9 cellular contexts compared by ENCODE assay signal in the genomic region with DNA sequence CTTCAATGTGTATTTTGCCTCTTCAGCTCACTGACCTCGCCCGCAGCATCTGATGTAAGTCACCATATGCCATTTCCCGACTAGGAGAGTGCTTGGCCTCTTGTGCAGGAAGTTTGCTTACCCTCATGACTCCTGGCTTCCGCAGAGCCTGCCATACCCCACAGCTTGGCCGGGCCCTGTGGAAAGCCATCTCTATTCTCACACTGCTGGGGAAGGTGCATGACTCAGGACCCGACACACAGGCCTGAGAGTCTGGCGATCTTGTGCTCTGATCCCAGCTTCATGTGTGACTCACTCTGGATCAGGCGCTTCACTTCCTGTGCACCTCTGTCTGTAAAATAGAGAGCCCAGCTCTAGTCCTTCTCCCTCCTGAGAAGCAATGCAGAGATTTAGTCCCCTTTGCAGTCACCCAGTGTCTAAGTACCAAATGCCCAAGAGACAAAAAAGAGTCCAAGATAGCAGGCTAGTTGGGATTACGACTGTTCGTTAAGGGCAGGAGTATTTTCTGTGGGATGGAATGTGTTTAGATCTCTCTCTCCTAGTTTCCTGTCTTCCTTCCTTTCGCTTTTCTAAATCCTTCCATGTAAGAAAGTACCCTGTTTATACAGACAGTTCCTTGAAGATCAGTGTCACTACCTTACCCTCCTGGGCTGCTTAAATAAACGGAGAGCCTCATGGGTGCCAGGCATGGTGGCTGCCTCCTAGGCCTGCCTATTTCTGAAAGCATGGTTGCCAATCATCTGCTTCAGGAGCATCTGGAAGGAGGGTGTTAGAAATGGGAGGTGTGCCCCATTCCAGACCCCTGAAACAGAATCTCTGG.
DNase-seq lines count a peak whose midpoint lies in the region; ATAC-seq, FAIRE-seq and TF ChIP-seq lines count a peak whose summit lies in the region.
"Had no signal": no experiment of that assay in that cellular context is flagged by ENCODE, and none has a peak within 500 bp of the region (broad histone marks: within the 10 kb centered on the region; RNA-seq: fewer than 3 reads in every experiment).

No MANE protein-coding gene starts in this region.

- peak overlapping the region; percentile 95 for H3K27ac ChIP-seq in ACC112 (ENCODE audit: low read depth, low read length)
- peak overlapping the region; percentile 77 for H3K27ac ChIP-seq in astrocyte (ENCODE audit: low read depth, low read length)

- peak; percentile 71 for FAIRE-seq in astrocyte (lab: Jason Lieb, UNC)

- H3K27me3 ChIP-seq in ACC112 (ENCODE audit: insufficient read depth, low read length): no peaks in the 10 kb centered on the region
- no peaks in the 10 kb centered on the region for H3K27me3 ChIP-seq in astrocyte (ENCODE audit: insufficient read depth, low read length)

- H3K9ac ChIP-seq in astrocyte (ENCODE audit: low read length): peak overlapping the region; percentile 66

- H3K4me3 ChIP-seq in ACC112 (ENCODE audit: low read depth, low read length) (peak overlapping the region; percentile 46; the same call in 1 of the 2 replicates), astrocyte (ENCODE audit: insufficient read depth, low read depth, low read length) (no peak overlapping the region)

- H3K4me1 ChIP-seq in ACC112 (ENCODE audit: control insufficient read depth, insufficient read depth, low read length, unreplicated experiment) (peaks cover 23% of the 10 kb centered on the region), astrocyte (ENCODE audit: insufficient read depth, low read length) (peaks cover 17% of the 10 kb centered on the region)

- H3K79me2 ChIP-seq in ACC112 (ENCODE audit: control insufficient read depth, insufficient read depth, low read length, unreplicated experiment): no peaks in the 10 kb centered on the region
- no peaks in the 10 kb centered on the region for H3K79me2 ChIP-seq in astrocyte (ENCODE audit: insufficient read depth, low read length)

- peak overlapping the region; percentile 73 for H3K4me2 ChIP-seq in astrocyte (ENCODE audit: low read length)

- H3K36me3 Mint-ChIP-seq in HFFc6 (ENCODE audit: low read depth) (no peaks in the 10 kb centered on the region), astrocyte (ENCODE audit: low read depth, unreplicated experiment) (no peaks in the 10 kb centered on the region)
- H3K36me3 Mint-ChIP-seq: naive B cell had no signal

- H2AFZ ChIP-seq in ACC112 (ENCODE audit: low read length, unreplicated experiment) (peak overlapping the region; percentile 92), astrocyte (ENCODE audit: low read depth, low read length) (peak overlapping the region; percentile 59)

- H3K36me3 ChIP-seq in ACC112 (ENCODE audit: insufficient read depth, low read length): no peaks in the 10 kb centered on the region; the same call in 1 of the 2 replicates
- no peaks in the 10 kb centered on the region for H3K36me3 ChIP-seq in astrocyte (ENCODE audit: insufficient read depth, low read length)

- H3K27me3 Mint-ChIP-seq in HFFc6 (ENCODE audit: insufficient read depth): no peaks in the 10 kb centered on the region; the same call in 1 of the 2 replicates
- no peaks in the 10 kb centered on the region for H3K27me3 Mint-ChIP-seq in astrocyte (ENCODE audit: low read depth, unreplicated experiment)
- H3K27me3 Mint-ChIP-seq: naive B cell had no signal

- H4K20me1 ChIP-seq in astrocyte (ENCODE audit: insufficient read depth, low read length): no peaks in the 10 kb centered on the region

- peak; percentile 94 for DNase-seq in HFFc6
- DNase-seq in astrocyte (ENCODE audit: low read depth): peak; percentile 98
- peak; percentile 43 for DNase-seq in left kidney (ENCODE audit: low read depth, low spot score)
- DNase-seq in NCI-H526 treated with DMSO at 0.1 percent for 48 hours (lab: John Stamatoyannopoulos, UW): no peak
- no peak for DNase-seq in AML-193 (lab: John Stamatoyannopoulos, UW)
- no peak for DNase-seq in MV-4-11 (lab: John Stamatoyannopoulos, UW)
- DNase-seq: naive B cell had no signal

- no peak for ATAC-seq in GM19023 (IDR thresholded peaks at IDR 0.05; ENCODE audit: unreplicated experiment)

- H3K27ac Mint-ChIP-seq in HFFc6: no peak overlapping the region
- H3K27ac Mint-ChIP-seq in astrocyte (ENCODE audit: unreplicated experiment): no peak overlapping the region
- H3K27ac Mint-ChIP-seq: naive B cell had no signal

- no peak overlapping the region for H3K4me3 Mint-ChIP-seq in HFFc6
- no peak overlapping the region for H3K4me3 Mint-ChIP-seq in astrocyte (ENCODE audit: unreplicated experiment)
- H3K4me3 Mint-ChIP-seq: naive B cell had no signal

- no peaks in the 10 kb centered on the region for H3K9me3 ChIP-seq in astrocyte (ENCODE audit: insufficient read depth, low read depth, low read length)

- no peak for TF ChIP-seq CTCF in HFFc6 (IDR thresholded peaks at IDR 0.05)
- TF ChIP-seq CTCF in astrocyte (IDR thresholded peaks at IDR 0.05; ENCODE audit: insufficient read depth, low read depth, low read length): no peak

- H3K9me3 Mint-ChIP-seq in HFFc6 (no peaks in the 10 kb centered on the region), astrocyte (ENCODE audit: unreplicated experiment) (no peaks in the 10 kb centered on the region)
- H3K9me3 Mint-ChIP-seq: naive B cell had no signal

- H3K4me1 Mint-ChIP-seq in HFFc6 (ENCODE audit: low read depth) (peaks cover 1% of the 10 kb centered on the region), astrocyte (ENCODE audit: low read depth, unreplicated experiment) (peaks cover 3% of the 10 kb centered on the region)
- H3K4me1 Mint-ChIP-seq: naive B cell had no signal

Comparison
In these comparisons a context has a peak if more than half of its experiments do, and no peak if none do; other contexts are left out.
1. DNase-seq: peak in HFFc6 (single experiment), astrocyte (single experiment) and left kidney (single experiment); none in NCI-H526 treated with DMSO at 0.1 percent for 48 hours (single experiment), AML-193 (0 of 2) and MV-4-11 (single experiment).